ENCODE assay signal across 24 cellular contexts in the genomic region with DNA sequence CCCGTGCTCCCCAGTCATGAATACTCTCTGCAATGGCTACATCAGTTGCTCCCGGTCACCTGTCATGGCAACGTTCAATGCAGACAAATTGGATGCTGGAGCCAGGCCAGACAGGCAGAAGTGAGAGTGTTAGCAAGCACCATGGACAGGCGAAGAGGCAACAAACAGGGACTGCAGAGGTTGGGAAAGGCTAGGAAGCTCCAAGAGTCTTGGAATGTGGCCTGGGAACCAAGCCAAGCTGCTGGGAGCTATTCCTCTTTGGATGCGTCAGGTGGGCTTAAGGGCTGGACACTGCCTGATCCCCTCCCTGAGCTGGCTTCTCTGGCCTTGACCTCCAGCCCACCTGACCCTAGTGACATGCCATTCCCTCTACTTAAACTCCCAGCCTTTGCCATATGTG.
A peak's percentile ranks its signal among the peaks of the same experiment; 100 is the strongest.
DNase-seq lines count a peak whose midpoint lies in the region; ATAC-seq and TF ChIP-seq lines count a peak whose summit lies in the region.
"Had no signal": no experiment of that assay in that cellular context is flagged by ENCODE, and none has a peak within 500 bp of the region (broad histone marks: within the 10 kb centered on the region; RNA-seq: fewer than 3 reads in every experiment).

No MANE protein-coding gene starts in this region.

- peaks cover 3% of the 10 kb centered on the region; the same call in 1 of the 2 replicates for H3K9me3 Mint-ChIP-seq in WTC11
- H3K9me3 Mint-ChIP-seq: activated CD4-positive, alpha-beta T cell treated with anti-CD3 and anti-CD28 coated beads, Interleukin-2, amount 10 ng/mL, durations not matched to agents 7 days and 5 days; CD8-positive, alpha-beta memory T cell; dendritic cell treated with granulocyte-macrophage colony-stimulating factor and Interleukin-4, amounts not matched to agents 40 ng/mL and 50 ng/mL, for 4 days had no signal

- no peaks in the 10 kb centered on the region for H3K9me2 ChIP-seq in PC-3 (replicated peaks; ENCODE audit: low read length)

- no peaks in the 10 kb centered on the region for H3K9me3 ChIP-seq in PC-3 (ENCODE audit: low read length)
- H3K9me3 ChIP-seq: upper lobe of right lung had no signal

- no peaks in the 10 kb centered on the region for H4K20me1 ChIP-seq in PC-3 (ENCODE audit: low read length)

- no peaks in the 10 kb centered on the region for H3K36me3 Mint-ChIP-seq in WTC11
- H3K36me3 Mint-ChIP-seq: activated CD8-positive, alpha-beta memory T cell treated with anti-CD3 and anti-CD28 coated beads, Interleukin-2, amount 10 ng/mL, durations not matched to agents 7 days and 5 days; CD8-positive, alpha-beta memory T cell had no signal

- H3K79me2 ChIP-seq in PC-3 (ENCODE audit: low read length), result no peaks in the 10 kb centered on the region

- no peak overlapping the region for H3K4me2 ChIP-seq in PC-3 (ENCODE audit: low read length)

- no peaks in the 10 kb centered on the region for H3K36me3 ChIP-seq in PC-3 (ENCODE audit: low read depth, low read length)
- H3K36me3 ChIP-seq: upper lobe of right lung, WERI-Rb-1 had no signal

- H2AFZ ChIP-seq in PC-3 (ENCODE audit: low read length), result no peak overlapping the region

- intact Hi-C loops in PC-3 (cut with micrococcal nuclease), result no loop called here

- no peaks in the 10 kb centered on the region for H3K27me3 ChIP-seq in PC-3 (ENCODE audit: low read length)
- H3K27me3 ChIP-seq: upper lobe of right lung had no signal

- H3K4me3 Mint-ChIP-seq in WTC11, result no peak overlapping the region
- H3K4me3 Mint-ChIP-seq: activated CD4-positive, alpha-beta T cell treated with anti-CD3 and anti-CD28 coated beads, Interleukin-2, amount 10 ng/mL, durations not matched to agents 7 days and 5 days; activated CD8-positive, alpha-beta memory T cell treated with anti-CD3 and anti-CD28 coated beads, Interleukin-2, amount 10 ng/mL, durations not matched to agents 7 days and 5 days; B cell; CD8-positive, alpha-beta memory T cell; dendritic cell treated with granulocyte-macrophage colony-stimulating factor and Interleukin-4, amounts not matched to agents 40 ng/mL and 50 ng/mL, for 4 days had no signal

- no peak overlapping the region for H3K27ac ChIP-seq in PC-3 (ENCODE audit: low read length)
- H3K27ac ChIP-seq: 22Rv1, upper lobe of right lung, WERI-Rb-1 had no signal

- no peak overlapping the region for H3K9ac ChIP-seq in PC-3 (ENCODE audit: low read length)

- H3K4me1 Mint-ChIP-seq in WTC11, result peaks cover 8% of the 10 kb centered on the region
- H3K4me1 Mint-ChIP-seq: activated CD4-positive, alpha-beta T cell treated with anti-CD3 and anti-CD28 coated beads, Interleukin-2, amount 10 ng/mL, durations not matched to agents 7 days and 5 days; activated CD8-positive, alpha-beta memory T cell treated with anti-CD3 and anti-CD28 coated beads, Interleukin-2, amount 10 ng/mL, durations not matched to agents 7 days and 5 days; CD8-positive, alpha-beta memory T cell had no signal

- TF ChIP-seq CTCF in PC-3 (conservative IDR thresholded peaks at IDR 0.05; ENCODE audit: low read depth, low read length) (no peak), fibroblast of the aortic adventitia (IDR thresholded peaks at IDR 0.05; ENCODE audit: insufficient read depth, low read length) (no peak), WTC11 (IDR thresholded peaks at IDR 0.05) (no peak)

- H3K4me1 ChIP-seq in PC-3 (ENCODE audit: insufficient read depth, low read length), result no peaks in the 10 kb centered on the region
- H3K4me1 ChIP-seq: upper lobe of right lung had no signal

- H3F3A ChIP-seq in PC-3 (ENCODE audit: low read length, unreplicated experiment), result no peaks in the 10 kb centered on the region

- peak; percentile 29 for DNase-seq in DMS 273 (lab: John Stamatoyannopoulos, UW; ENCODE audit: unreplicated experiment)
- DNase-seq in DMS 273 treated with DMSO at 0.1 percent for 48 hours (lab: John Stamatoyannopoulos, UW), result no peak
- peak; percentile 47 for DNase-seq in HT1080 (ENCODE audit: low read depth)
- peak; percentile 12 for DNase-seq in PC-3
- DNase-seq in fibroblast of the aortic adventitia (ENCODE audit: low read depth), result peak; percentile 38
- DNase-seq in WTC11 (ENCODE audit: low spot score), result no peak
- no peak for DNase-seq in effector CD8-positive, alpha-beta T cell (lab: John Stamatoyannopoulos, UW)
- DNase-seq: activated CD4-positive, alpha-beta T cell treated with anti-CD3 and anti-CD28 coated beads, Interleukin-2, amount 10 ng/mL, durations not matched to agents 7 days and 5 days; activated CD8-positive, alpha-beta memory T cell treated with anti-CD3 and anti-CD28 coated beads, Interleukin-2, amount 10 ng/mL, durations not matched to agents 7 days and 5 days; activated naive CD4-positive, alpha-beta T cell treated with anti-CD3 and anti-CD28 coated beads, Interleukin-2, amount 50 U/mL, for 16 hours; caudate nucleus; CD8-positive, alpha-beta memory T cell; H7; mesendoderm; NCI-H1417; NCI-H2081; NCI-H526; upper lobe of right lung; WERI-Rb-1 had no signal

- H3K27me3 Mint-ChIP-seq in WTC11 (ENCODE audit: low read depth), result peaks cover 2% of the 10 kb centered on the region; the same call in 1 of the 2 replicates
- H3K27me3 Mint-ChIP-seq: activated CD4-positive, alpha-beta T cell treated with anti-CD3 and anti-CD28 coated beads, Interleukin-2, amount 10 ng/mL, durations not matched to agents 7 days and 5 days; activated CD8-positive, alpha-beta memory T cell treated with anti-CD3 and anti-CD28 coated beads, Interleukin-2, amount 10 ng/mL, durations not matched to agents 7 days and 5 days had no signal

- H3K4me3 ChIP-seq in PC-3 (ENCODE audit: low read length), result no peak overlapping the region
- H3K4me3 ChIP-seq in fibroblast of the aortic adventitia (ENCODE audit: low read depth, low read length), result no peak overlapping the region
- H3K4me3 ChIP-seq: upper lobe of right lung had no signal

- POLR2A ChIA-PET in PC-3 (lab: Charles Lee; ENCODE audit: unreplicated experiment), result no interaction called here
- POLR2A ChIA-PET in WTC11 (lab: Charles Lee), result interaction anchor here (0.6 kb wide), 1 partner anchor 13 kb away, joined by 4 read pairs; no protein-coding TSS in a partner anchor

- no TSS peak for BruUV-seq in PC-3 (replicated peaks; lab: Mats Ljungman, UMichigan)

- H3K27ac Mint-ChIP-seq in WTC11, result no peak overlapping the region
- H3K27ac Mint-ChIP-seq: activated CD4-positive, alpha-beta T cell treated with anti-CD3 and anti-CD28 coated beads, Interleukin-2, amount 10 ng/mL, durations not matched to agents 7 days and 5 days; activated CD8-positive, alpha-beta memory T cell treated with anti-CD3 and anti-CD28 coated beads, Interleukin-2, amount 10 ng/mL, durations not matched to agents 7 days and 5 days; B cell; dendritic cell treated with granulocyte-macrophage colony-stimulating factor and Interleukin-4, amounts not matched to agents 40 ng/mL and 50 ng/mL, for 4 days had no signal

- ATAC-seq in PC-3 (no peak), HG03378 (IDR thresholded peaks at IDR 0.05; ENCODE audit: unreplicated experiment) (no peak), WTC11 (no peak)
- ATAC-seq: activated CD8-positive, alpha-beta memory T cell treated with anti-CD3 and anti-CD28 coated beads, Interleukin-2, amount 10 ng/mL, durations not matched to agents 7 days and 5 days; left lobe of liver; upper lobe of right lung had no signal

- CTCF ChIA-PET in PC-3 (lab: Charles Lee) (no interaction called here), WTC11 (lab: Charles Lee) (interaction anchor here (1.0 to 1.5 kb wide), 3 partner anchors 32 to 541 kb away, joined by 4 read pairs; no protein-coding TSS in a partner anchor)

TF ChIP-seq in WTC11, 78 proteins besides CTCF, POLR2A, EP300 and RAD21 (continues in another document):
- TF ChIP-seq SOX15 (CRISPR knock-in tag; IDR thresholded peaks at IDR 0.05) (no peak), IRF2 (CRISPR knock-in tag; IDR thresholded peaks at IDR 0.05; ENCODE audit: borderline replicate concordance, low read depth) (no peak), TEAD4 (CRISPR knock-in tag; IDR thresholded peaks at IDR 0.05) (no peak), NR2C2 (CRISPR knock-in tag; IDR thresholded peaks at IDR 0.05) (no peak), ZNF416 (CRISPR knock-in tag; IDR thresholded peaks at IDR 0.05) (no peak), NFYB (CRISPR knock-in tag; conservative IDR thresholded peaks at IDR 0.05; ENCODE audit: low read depth) (no peak)
- TF ChIP-seq, protein P1, sequence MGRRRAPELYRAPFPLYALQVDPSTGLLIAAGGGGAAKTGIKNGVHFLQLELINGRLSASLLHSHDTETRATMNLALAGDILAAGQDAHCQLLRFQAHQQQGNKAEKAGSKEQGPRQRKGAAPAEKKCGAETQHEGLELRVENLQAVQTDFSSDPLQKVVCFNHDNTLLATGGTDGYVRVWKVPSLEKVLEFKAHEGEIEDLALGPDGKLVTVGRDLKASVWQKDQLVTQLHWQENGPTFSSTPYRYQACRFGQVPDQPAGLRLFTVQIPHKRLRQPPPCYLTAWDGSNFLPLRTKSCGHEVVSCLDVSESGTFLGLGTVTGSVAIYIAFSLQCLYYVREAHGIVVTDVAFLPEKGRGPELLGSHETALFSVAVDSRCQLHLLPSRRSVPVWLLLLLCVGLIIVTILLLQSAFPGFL (CRISPR knock-in tag; IDR thresholded peaks at IDR 0.05; ENCODE audit: borderline replicate concordance), result no peak
- TF ChIP-seq, protein P2, sequence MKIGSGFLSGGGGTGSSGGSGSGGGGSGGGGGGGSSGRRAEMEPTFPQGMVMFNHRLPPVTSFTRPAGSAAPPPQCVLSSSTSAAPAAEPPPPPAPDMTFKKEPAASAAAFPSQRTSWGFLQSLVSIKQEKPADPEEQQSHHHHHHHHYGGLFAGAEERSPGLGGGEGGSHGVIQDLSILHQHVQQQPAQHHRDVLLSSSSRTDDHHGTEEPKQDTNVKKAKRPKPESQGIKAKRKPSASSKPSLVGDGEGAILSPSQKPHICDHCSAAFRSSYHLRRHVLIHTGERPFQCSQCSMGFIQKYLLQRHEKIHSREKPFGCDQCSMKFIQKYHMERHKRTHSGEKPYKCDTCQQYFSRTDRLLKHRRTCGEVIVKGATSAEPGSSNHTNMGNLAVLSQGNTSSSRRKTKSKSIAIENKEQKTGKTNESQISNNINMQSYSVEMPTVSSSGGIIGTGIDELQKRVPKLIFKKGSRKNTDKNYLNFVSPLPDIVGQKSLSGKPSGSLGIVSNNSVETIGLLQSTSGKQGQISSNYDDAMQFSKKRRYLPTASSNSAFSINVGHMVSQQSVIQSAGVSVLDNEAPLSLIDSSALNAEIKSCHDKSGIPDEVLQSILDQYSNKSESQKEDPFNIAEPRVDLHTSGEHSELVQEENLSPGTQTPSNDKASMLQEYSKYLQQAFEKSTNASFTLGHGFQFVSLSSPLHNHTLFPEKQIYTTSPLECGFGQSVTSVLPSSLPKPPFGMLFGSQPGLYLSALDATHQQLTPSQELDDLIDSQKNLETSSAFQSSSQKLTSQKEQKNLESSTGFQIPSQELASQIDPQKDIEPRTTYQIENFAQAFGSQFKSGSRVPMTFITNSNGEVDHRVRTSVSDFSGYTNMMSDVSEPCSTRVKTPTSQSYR (CRISPR knock-in tag; IDR thresholded peaks at IDR 0.05), result no peak
- TF ChIP-seq, protein P3, sequence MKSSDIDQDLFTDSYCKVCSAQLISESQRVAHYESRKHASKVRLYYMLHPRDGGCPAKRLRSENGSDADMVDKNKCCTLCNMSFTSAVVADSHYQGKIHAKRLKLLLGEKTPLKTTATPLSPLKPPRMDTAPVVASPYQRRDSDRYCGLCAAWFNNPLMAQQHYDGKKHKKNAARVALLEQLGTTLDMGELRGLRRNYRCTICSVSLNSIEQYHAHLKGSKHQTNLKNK (CRISPR knock-in tag; IDR thresholded peaks at IDR 0.05), result no peak

Comparison
In these comparisons a context has a peak if more than half of its experiments do, and no peak if none do; other contexts are left out.
1. DNase-seq: peak in DMS 273 (single experiment), HT1080 (single experiment), PC-3 (single experiment) and fibroblast of the aortic adventitia (single experiment); none in DMS 273 treated with DMSO at 0.1 percent for 48 hours (single experiment), WTC11 (single experiment) and effector CD8-positive, alpha-beta T cell (single experiment).